In genomic region chr12:59548930-59549329, GRCh38 we compare ENCODE assay signal across 11 cellular contexts.
"Had no signal": no experiment of that assay in that cellular context is flagged by ENCODE, and none has a peak within 500 bp of the region (broad histone marks: within the 10 kb centered on the region; RNA-seq: fewer than 3 reads in every experiment).

No MANE protein-coding gene starts in this region.

- H3K27ac Mint-ChIP-seq: activated CD8-positive, alpha-beta T cell treated with anti-CD3 and anti-CD28 coated beads, Interleukin-2, amount 10 ng/mL, durations not matched to agents 7 days and 5 days; activated naive CD4-positive, alpha-beta T cell treated with anti-CD3 and anti-CD28 coated beads, Interleukin-2, amount 50 U/mL, for 24 hours had no signal

- DNase-seq: activated CD4-positive, CD25-positive, alpha-beta regulatory T cell; activated CD8-positive, alpha-beta memory T cell treated with anti-CD3 and anti-CD28 coated beads, Interleukin-2, amount 50 U/mL, for 48 hours; activated CD8-positive, alpha-beta T cell treated with anti-CD3 and anti-CD28 coated beads, Interleukin-2, amount 10 ng/mL, durations not matched to agents 7 days and 5 days; caudate nucleus; dermis blood vessel endothelial cell; erythroblast; kidney; retina; T-helper 1 cell; tibial artery had no signal

- H3K36me3 Mint-ChIP-seq: activated naive CD4-positive, alpha-beta T cell treated with anti-CD3 and anti-CD28 coated beads, Interleukin-2, amount 50 U/mL, for 24 hours had no signal

- ATAC-seq: activated CD8-positive, alpha-beta T cell treated with anti-CD3 and anti-CD28 coated beads, Interleukin-2, amount 10 ng/mL, durations not matched to agents 7 days and 5 days had no signal

- H3K4me3 Mint-ChIP-seq: activated CD8-positive, alpha-beta T cell treated with anti-CD3 and anti-CD28 coated beads, Interleukin-2, amount 10 ng/mL, durations not matched to agents 7 days and 5 days; activated naive CD4-positive, alpha-beta T cell treated with anti-CD3 and anti-CD28 coated beads, Interleukin-2, amount 50 U/mL, for 24 hours had no signal

- H3K9me3 Mint-ChIP-seq: activated naive CD4-positive, alpha-beta T cell treated with anti-CD3 and anti-CD28 coated beads, Interleukin-2, amount 50 U/mL, for 24 hours had no signal

- H3K27me3 Mint-ChIP-seq: activated naive CD4-positive, alpha-beta T cell treated with anti-CD3 and anti-CD28 coated beads, Interleukin-2, amount 50 U/mL, for 24 hours had no signal
